Comparison of ENCODE assay signal across 15 cellular contexts in the genomic region with DNA sequence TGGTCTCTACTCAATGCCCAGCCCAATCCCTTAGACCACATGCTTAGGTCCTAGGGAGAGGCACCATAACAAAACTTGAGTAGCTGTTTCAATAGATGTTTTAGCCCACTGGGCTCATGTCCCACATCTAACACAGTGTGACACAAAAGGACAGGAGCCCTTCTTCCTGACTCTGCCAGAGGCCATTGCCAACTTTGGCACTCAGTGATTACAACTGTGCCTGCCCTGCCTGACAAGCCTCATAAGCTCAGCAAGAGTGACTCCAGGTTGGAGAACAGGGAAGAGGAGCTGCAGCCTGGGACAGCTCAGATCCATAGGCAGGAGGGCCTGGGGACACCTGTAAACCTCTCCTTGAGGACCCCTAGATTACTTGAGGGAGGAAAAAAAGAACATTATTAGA.
"Had no signal": no experiment of that assay in that cellular context is flagged by ENCODE, and none has a peak within 500 bp of the region (broad histone marks: within the 10 kb centered on the region; RNA-seq: fewer than 3 reads in every experiment).

No MANE protein-coding gene starts in this region.

- H3K27me3 ChIP-seq: breast epithelium, dorsolateral prefrontal cortex, right lobe of liver, testis had no signal

- FAIRE-seq: islet of Langerhans had no signal

- H3K9me3 ChIP-seq: breast epithelium, right lobe of liver, testis had no signal

- ATAC-seq: activated T-helper 17 cell treated with anti-CD3 and anti-CD28 coated beads, Interleukin-2, amount 50 U/mL, for 72 hours had no signal

- H3K4me1 ChIP-seq: breast epithelium had no signal

- H3K27ac ChIP-seq: breast epithelium, right lobe of liver had no signal

- DNase-seq: activated CD4-positive, alpha-beta T cell treated with anti-CD3 and anti-CD28 coated beads for 1 hour; activated CD4-positive, alpha-beta T cell treated with anti-CD3 and anti-CD28 coated beads, Interleukin-2, amount 50 U/mL, for 4 hours; activated naive CD4-positive, alpha-beta T cell treated with Interleukin-2 at 50 U/mL for 16 hours; activated T-cell treated with anti-CD3 and anti-CD28 coated beads for 4 hours; anterior cingulate cortex; endodermal cell; mammary epithelial cell; naive B cell; right lobe of liver; testis had no signal

- H3K4me3 ChIP-seq: breast epithelium, dorsolateral prefrontal cortex, right lobe of liver, smooth muscle cell, testis had no signal

- H3K36me3 ChIP-seq: breast epithelium, right lobe of liver had no signal
